Comparison of ENCODE assay signal across 8 cellular contexts in the genomic region with DNA sequence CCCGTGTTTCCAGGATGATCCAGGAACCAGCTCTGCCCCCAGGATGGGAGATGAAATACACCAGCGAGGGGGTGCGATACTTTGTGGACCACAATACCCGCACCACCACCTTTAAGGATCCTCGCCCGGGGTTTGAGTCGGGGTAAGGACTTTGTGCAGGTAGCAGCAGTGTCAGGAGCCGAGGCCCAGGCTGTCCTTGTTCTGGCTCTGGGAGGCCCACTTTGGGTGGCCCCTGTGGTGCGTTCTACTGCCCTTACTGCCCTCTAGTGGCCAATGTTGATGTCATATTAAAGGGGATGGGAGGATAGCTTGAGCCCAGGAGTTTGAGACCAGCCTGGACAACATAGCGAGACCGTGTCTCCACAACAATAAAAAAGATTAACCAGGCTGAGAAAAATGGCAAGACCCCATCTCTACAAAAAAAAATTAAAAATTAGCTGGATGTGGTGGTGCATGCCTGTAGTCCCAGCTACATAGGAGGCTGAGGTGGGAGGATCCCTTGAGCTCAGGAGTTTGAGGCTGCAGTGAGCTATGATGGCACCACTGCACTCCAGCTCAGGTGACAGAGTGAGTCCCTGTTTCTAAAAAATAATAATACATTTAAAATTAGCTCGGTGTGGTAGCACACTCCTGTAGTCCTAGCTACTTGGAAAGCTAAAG. TPM values are rescaled to one million over a fixed set of nuclear protein-coding genes. Genes with fewer than 3 reads are reported as not detected.
A peak's percentile ranks its signal among the peaks of the same experiment; 100 is the strongest.
DNase-seq lines count a peak whose midpoint lies in the region; TF ChIP-seq lines count a peak whose summit lies in the region.

No MANE protein-coding gene starts in this region.

- TF ChIP-seq CTCF in GM12864 (IDR thresholded peaks at IDR 0.05; ENCODE audit: low read depth, low read length, missing control alignments) (peak; percentile 63), endothelial cell (IDR thresholded peaks at IDR 0.05; ENCODE audit: unreplicated experiment) (peak; percentile 80), mesothelial cell of epicardium (IDR thresholded peaks at IDR 0.05; ENCODE audit: unreplicated experiment) (peak; percentile 80), stomach (IDR thresholded peaks at IDR 0.05) (peak in 5 of 7 experiments; percentile 28 to 70 (median 69))

- H3K4me1 ChIP-seq in stomach, result peaks cover 0 to 35% (median 12%) of the 10 kb centered on the region in 4 donors

- TF ChIP-seq EP300 in stomach (IDR thresholded peaks at IDR 0.05), result no peak

- WGBS in stomach, 5 donors, result 60 to 75% (median 66%) methylated on average over 12 of the region's 12 CpGs

- H3K36me3 Mint-ChIP-seq in endothelial cell (ENCODE audit: low read depth, unreplicated experiment) (peaks cover 7% of the 10 kb centered on the region), mesothelial cell of epicardium (peaks cover 13% of the 10 kb centered on the region)

- peaks cover 40 to 91% (median 84%) of the 10 kb centered on the region in 4 donors for H3K36me3 ChIP-seq in stomach

- H3K27me3 Mint-ChIP-seq in endothelial cell (ENCODE audit: unreplicated experiment) (peaks cover 8% of the 10 kb centered on the region), mesothelial cell of epicardium (ENCODE audit: low read depth) (no peaks in the 10 kb centered on the region)

- DNase-seq in ACHN, result peak; percentile 74
- no peak for DNase-seq in GM12864 (ENCODE audit: low read depth)
- DNase-seq in NCI-H1694 (lab: John Stamatoyannopoulos, UW), result peak; percentile 4
- peak; percentile 16 to 23 for DNase-seq in activated CD4-positive, alpha-beta T cell treated with anti-CD3 and anti-CD28 coated beads, Interleukin-2, amount 50 U/mL, for 4 hours
- DNase-seq in endothelial cell (ENCODE audit: low spot score), result peak; percentile 69
- no peak for DNase-seq in mesothelial cell of epicardium (ENCODE audit: low spot score in 2 of 2, unreplicated experiment in 2 of 2)
- DNase-seq in stomach, result peak; percentile 45
- no peak for DNase-seq in NCI-H1048 (lab: John Stamatoyannopoulos, UW)

- intact Hi-C loops in stomach (cut with DNase I; ENCODE audit: low total_unique reads), result loop anchor here (5.0 kb wide), 1 partner anchor 133 kb away; no protein-coding TSS in a partner anchor

- H3K27ac ChIP-seq in stomach, result no peak overlapping the region

- no peaks in the 10 kb centered on the region for H3K9me3 ChIP-seq in stomach

- no peak overlapping the region for H3K4me3 Mint-ChIP-seq in endothelial cell (ENCODE audit: unreplicated experiment)
- no peak overlapping the region for H3K4me3 Mint-ChIP-seq in mesothelial cell of epicardium

- no peaks in the 10 kb centered on the region for H3K9me3 Mint-ChIP-seq in endothelial cell (ENCODE audit: unreplicated experiment)
- H3K9me3 Mint-ChIP-seq in mesothelial cell of epicardium, result no peaks in the 10 kb centered on the region

- peaks cover 3% of the 10 kb centered on the region for H3K4me1 Mint-ChIP-seq in endothelial cell (ENCODE audit: unreplicated experiment)
- H3K4me1 Mint-ChIP-seq in mesothelial cell of epicardium, result peaks cover 10% of the 10 kb centered on the region

- H3K27ac Mint-ChIP-seq in endothelial cell (ENCODE audit: unreplicated experiment) (no peak overlapping the region), mesothelial cell of epicardium (no peak overlapping the region)

- in situ Hi-C loops in ACHN (cut with HindIII; ENCODE audit: low pct_ligation_motif_present, low pct_unique_long_range_greater_than_20kb, low sequenced_read_pairs), result no loop called here

- TF ChIP-seq POLR2A in stomach (IDR thresholded peaks at IDR 0.05), result no peak

- H3K27me3 ChIP-seq in stomach, result no peaks in the 10 kb centered on the region

- H3K4me3 ChIP-seq in GM12864 (ENCODE audit: low read depth, low read length) (no peak overlapping the region), stomach (no peak overlapping the region)

RNA-seq across cellular contexts. Expression of a gene that starts 20.9 kb away (rescaled TPM):
- total RNA-seq in endothelial cell (ENCODE audit: unreplicated experiment), result 0.28 TPM
- total RNA-seq in mesothelial cell of epicardium, result 2.2 to 2.4 TPM (median 2.4 TPM) in 3 replicates
- 1 to 10 TPM in 4 of 5 donors, not detected in 1; 1.3 to 3.6 (median 2.5) TPM for total RNA-seq in stomach
- under 1 TPM; 0.31 to 0.98 (median 0.44) TPM for polyA plus RNA-seq in stomach

Comparison
In these comparisons a context has a peak if more than half of its experiments do, and no peak if none do; other contexts are left out.
1. DNase-seq: peak in ACHN (single experiment), NCI-H1694 (single experiment), activated CD4-positive, alpha-beta T cell treated with anti-CD3 and anti-CD28 coated beads, Interleukin-2, amount 50 U/mL, for 4 hours (2 of 2), endothelial cell (single experiment) and stomach (single experiment); none in GM12864 (single experiment), mesothelial cell of epicardium (0 of 2) and NCI-H1048 (single experiment).
2. Peak in every context shown above with its lines, with median percentiles within 50 percentile points of each other: CTCF ChIP-seq.